Comparison of ENCODE assay signal across 20 cellular contexts in genomic region chr22:46093796-46094195, GRCh38. TPM values are rescaled to one million over a fixed set of nuclear protein-coding genes. Genes with fewer than 3 reads are reported as not detected.
DNase-seq lines count a peak whose midpoint lies in the region; ATAC-seq, FAIRE-seq and TF ChIP-seq lines count a peak whose summit lies in the region.
"Had no signal": no experiment of that assay in that cellular context is flagged by ENCODE, and none has a peak within 500 bp of the region (broad histone marks: within the 10 kb centered on the region; RNA-seq: fewer than 3 reads in every experiment).

No MANE protein-coding gene starts in this region.

- H3K36me3 Mint-ChIP-seq in MCF 10A (ENCODE audit: insufficient read depth, unreplicated experiment) = peaks cover 82% of the 10 kb centered on the region
- H3K36me3 Mint-ChIP-seq: naive B cell; stimulated activated effector memory CD8-positive, alpha-beta T cell treated with anti-CD3 and anti-CD28 coated beads, Interleukin-12 subunit alpha, Interleukin-12 subunit beta, amount 100 ng/mL, for 72 hours had no signal

- peaks cover 4% of the 10 kb centered on the region; the same call in 1 of the 2 replicates for H3K79me1 ChIP-seq in H1 (ENCODE audit: low read depth, low read length)

- H3K23me2 ChIP-seq in H1 (ENCODE audit: low read depth, low read length) = no peaks in the 10 kb centered on the region

- TF ChIP-seq POLR2A in H1 (IDR thresholded peaks at IDR 0.05; ENCODE audit: control extremely low read depth in 1 of 2, low read depth in 2 of 2, low read length in 2 of 2) (no peak), ovary (IDR thresholded peaks at IDR 0.05) (no peak), transverse colon (IDR thresholded peaks at IDR 0.05) (no peak)

- H3K27me3 ChIP-seq in mammary epithelial cell (ENCODE audit: insufficient read depth, low read length) = no peaks in the 10 kb centered on the region
- no peaks in the 10 kb centered on the region for H3K27me3 ChIP-seq in H1 (replicated peaks in 1 of 4; ENCODE audit: control insufficient read depth in 3 of 4, extremely low read depth in 1 of 4, insufficient read depth in 3 of 4, low read length in 3 of 4)
- H3K27me3 ChIP-seq in ovary = no peaks in the 10 kb centered on the region
- no peaks in the 10 kb centered on the region for H3K27me3 ChIP-seq in transverse colon
- no peaks in the 10 kb centered on the region for H3K27me3 ChIP-seq in hepatocyte

- no peak overlapping the region for H2AK5ac ChIP-seq in H1 (ENCODE audit: low read depth, low read length)

- no peak overlapping the region for H3K56ac ChIP-seq in H1 (replicated peaks; ENCODE audit: insufficient read length, low read depth, low read length)

- H3K23ac ChIP-seq in H1 (ENCODE audit: insufficient read length) = no peak overlapping the region

- no peak overlapping the region for H4K5ac ChIP-seq in H1 (ENCODE audit: insufficient read length, low read depth, low read length)

- H3K18ac ChIP-seq in H1 (ENCODE audit: extremely low read depth, low read length) = no peak overlapping the region

- H3K14ac ChIP-seq in H1 (ENCODE audit: insufficient read length) = no peak overlapping the region

- H4K8ac ChIP-seq in H1 (ENCODE audit: extremely low read depth, insufficient read depth, low read length) = peak overlapping the region; percentile 31; the same call in 1 of the 2 replicates

- TF ChIP-seq EP300 in H1 (IDR thresholded peaks at IDR 0.05; ENCODE audit: borderline replicate concordance in 1 of 2, low read depth in 2 of 2, low read length in 2 of 2) (no peak), ovary (IDR thresholded peaks at IDR 0.05) (no peak), transverse colon (IDR thresholded peaks at IDR 0.05; ENCODE audit: low read depth) (no peak)

- BruUV-seq in MCF 10A (replicated peaks; lab: Mats Ljungman, UMichigan) (no TSS peak), mammary epithelial cell (replicated peaks; lab: Mats Ljungman, UMichigan) (no TSS peak)

- no peaks in the 10 kb centered on the region for H3K9me3 Mint-ChIP-seq in MCF 10A (ENCODE audit: unreplicated experiment)
- H3K9me3 Mint-ChIP-seq: naive B cell; stimulated activated effector memory CD8-positive, alpha-beta T cell treated with anti-CD3 and anti-CD28 coated beads, Interleukin-12 subunit alpha, Interleukin-12 subunit beta, amount 100 ng/mL, for 72 hours; T-helper 1 cell treated with Interleukin-12 subunit alpha and Interleukin-12 subunit beta and Interleukin-4 antibody, amounts not matched to agents 30 μg/mL and 1 μg/mL, for 36 hours had no signal

- H3K79me2 ChIP-seq in mammary epithelial cell (ENCODE audit: insufficient read depth, low read length) (peaks cover 97% of the 10 kb centered on the region), H1 (ENCODE audit: control insufficient read depth in 1 of 2, insufficient read depth in 2 of 2, low read length in 2 of 2) (0 out of 4 replicates have a peak, but pooled peaks cover 0 to 8% of the 10 kb centered on the region in 2 experiments), hepatocyte (no peaks in the 10 kb centered on the region)

- no peak overlapping the region for H2BK20ac ChIP-seq in H1 (ENCODE audit: low read length)

- POLR2A ChIA-PET in MCF 10A (lab: Yijun Ruan, JAX) (interaction anchor here (0.6 to 11.7 kb wide), 4 partner anchors 13 to 86 kb away, joined by 3 to 456 read pairs (median 4); no protein-coding TSS in a partner anchor), H1 (lab: Charles Lee; ENCODE audit: partially characterized antibody) (no interaction called here)

- DNase-seq in MCF 10A (ENCODE audit: unreplicated experiment) (no peak), mammary epithelial cell (no peak), H1 (ENCODE audit: low read depth in 1 of 2, low spot score in 2 of 2) (no peak), ovary (no peak), transverse colon (no peak), hepatocyte (ENCODE audit: low spot score) (no peak)
- DNase-seq in stimulated activated CD4-positive, alpha-beta T cell treated with anti-CD3 and anti-CD28 coated beads, Interleukin-12 subunit alpha, Interleukin-12 subunit beta, amount 100 ng/mL, for 4 hours = no peak
- DNase-seq: activated CD4-positive, CD25-positive, alpha-beta regulatory T cell treated with anti-CD3 and anti-CD28 coated beads, Interleukin-2, amount 50 U/mL, for 72 hours; activated naive CD4-positive, alpha-beta T cell; GOT3; MM.1S; naive B cell; NCI-H2107; NCI-H748 treated with DMSO at 0.1 percent for 48 hours had no signal

- CTCF ChIA-PET in MCF 10A (lab: Yijun Ruan, JAX) (interaction anchor here (0.6 to 1.4 kb wide), 2 partner anchors 41 to 88 kb away, joined by 3 to 4 read pairs; no protein-coding TSS in a partner anchor), mammary epithelial cell (lab: Charles Lee; ENCODE audit: low non-redundant PET) (no interaction called here), H1 (lab: Charles Lee; ENCODE audit: partially characterized antibody) (interaction anchor here (0.7 to 1.9 kb wide), 3 partner anchors 17 to 99 kb away, joined by 3 to 6 read pairs (median 5); no protein-coding TSS in a partner anchor)

- no peak overlapping the region for H2BK120ac ChIP-seq in H1 (replicated peaks; ENCODE audit: low read depth, low read length)

- H3K27ac Mint-ChIP-seq in MCF 10A (ENCODE audit: low read depth, unreplicated experiment) = peak overlapping the region; percentile 66
- H3K27ac Mint-ChIP-seq: naive B cell; stimulated activated effector memory CD8-positive, alpha-beta T cell treated with anti-CD3 and anti-CD28 coated beads, Interleukin-12 subunit alpha, Interleukin-12 subunit beta, amount 100 ng/mL, for 72 hours; T-helper 1 cell treated with Interleukin-12 subunit alpha and Interleukin-12 subunit beta and Interleukin-4 antibody, amounts not matched to agents 30 μg/mL and 1 μg/mL, for 36 hours had no signal

- no peak overlapping the region for H3K4ac ChIP-seq in H1 (replicated peaks; ENCODE audit: insufficient read length, low read depth, low read length)

- H3K4me2 ChIP-seq in mammary epithelial cell (ENCODE audit: insufficient read depth, low read depth, low read length) (no peak overlapping the region), H1 (ENCODE audit: insufficient read depth in 1 of 2, low read depth in 2 of 2, low read length in 2 of 2) (no peak overlapping the region), hepatocyte (no peak overlapping the region)

- FAIRE-seq in H1 (lab: Jason Lieb, UNC) = no peak
- FAIRE-seq: A204.1, bronchial epithelial cell, kidney had no signal

- H3K4me3 Mint-ChIP-seq in MCF 10A (ENCODE audit: unreplicated experiment) = no peak overlapping the region
- H3K4me3 Mint-ChIP-seq: stimulated activated effector memory CD8-positive, alpha-beta T cell treated with anti-CD3 and anti-CD28 coated beads, Interleukin-12 subunit alpha, Interleukin-12 subunit beta, amount 100 ng/mL, for 72 hours; T-helper 1 cell treated with Interleukin-12 subunit alpha and Interleukin-12 subunit beta and Interleukin-4 antibody, amounts not matched to agents 30 μg/mL and 1 μg/mL, for 36 hours had no signal

- H2AFZ ChIP-seq in mammary epithelial cell (ENCODE audit: low read depth, low read length) = no peak overlapping the region
- no peak overlapping the region for H2AFZ ChIP-seq in H1 (ENCODE audit: low read length)
- no peak overlapping the region for H2AFZ ChIP-seq in hepatocyte

- no peak overlapping the region for H2BK15ac ChIP-seq in H1 (ENCODE audit: low read length)

- H2BK5ac ChIP-seq in H1 (ENCODE audit: low read depth, low read length) = no peak overlapping the region

- no peak overlapping the region for H3K4me3 ChIP-seq in mammary epithelial cell (replicated peaks in 1 of 3; ENCODE audit: insufficient read depth in 1 of 3, low read depth in 2 of 3, low read length in 3 of 3)
- H3K4me3 ChIP-seq in H1 (ENCODE audit: extremely low read depth in 1 of 4, insufficient read depth in 2 of 4, low read depth in 3 of 4, low read length in 4 of 4) = no peak overlapping the region
- no peak overlapping the region for H3K4me3 ChIP-seq in ovary
- H3K4me3 ChIP-seq in transverse colon = no peak overlapping the region
- no peak overlapping the region for H3K4me3 ChIP-seq in hepatocyte

- H3K36me3 ChIP-seq in mammary epithelial cell (ENCODE audit: insufficient read depth, low read length) = peaks cover 23% of the 10 kb centered on the region
- no peaks in the 10 kb centered on the region for H3K36me3 ChIP-seq in H1 (ENCODE audit: control insufficient read depth in 2 of 4, insufficient read depth in 4 of 4, low read length in 3 of 4)
- H3K36me3 ChIP-seq in ovary = no peaks in the 10 kb centered on the region
- H3K36me3 ChIP-seq in transverse colon = peaks cover 0 to 11% (median 4%) of the 10 kb centered on the region in 4 donors
- no peaks in the 10 kb centered on the region for H3K36me3 ChIP-seq in hepatocyte (replicated peaks; ENCODE audit: insufficient read depth, low read depth)

- no peak overlapping the region for H4K91ac ChIP-seq in H1 (replicated peaks; ENCODE audit: insufficient read length, low read length)

- dilution Hi-C loops in mammary epithelial cell (cut with HindIII; ENCODE audit: low sequenced_read_pairs) = no loop called here

- in situ Hi-C loops in mammary epithelial cell (cut with MboI; ENCODE audit: low sequenced_read_pairs in 2 of 2) = no loop called here
- in situ Hi-C loops in transverse colon (cut with MboI; ENCODE audit: low pct_ligation_motif_present in 1 of 4, low pct_unique_long_range_greater_than_20kb in 1 of 4, low sequenced_read_pairs in 3 of 4) = no loop called here

- no peak for TF ChIP-seq RAD21 in H1 (IDR thresholded peaks at IDR 0.05 in 1 of 2, conservative IDR thresholded peaks at IDR 0.05 in 1 of 2; ENCODE audit: low read depth in 2 of 2, low read length in 2 of 2)

- H3K9me3 ChIP-seq in mammary epithelial cell (replicated peaks; ENCODE audit: insufficient read depth, low read length) = no peaks in the 10 kb centered on the region
- no peaks in the 10 kb centered on the region for H3K9me3 ChIP-seq in H1 (ENCODE audit: insufficient read depth in 2 of 2, low read depth in 1 of 2, low read length in 1 of 2)
- H3K9me3 ChIP-seq in ovary = no peaks in the 10 kb centered on the region
- no peaks in the 10 kb centered on the region for H3K9me3 ChIP-seq in transverse colon
- no peaks in the 10 kb centered on the region for H3K9me3 ChIP-seq in hepatocyte (ENCODE audit: low read depth)

- no peak overlapping the region for H3K9ac ChIP-seq in mammary epithelial cell (ENCODE audit: insufficient read depth, low read length)
- H3K9ac ChIP-seq in H1 (replicated peaks in 1 of 4; ENCODE audit: extremely low read depth in 1 of 4, low read depth in 3 of 4, low read length in 3 of 4) = no peak overlapping the region

- H3K27me3 Mint-ChIP-seq in MCF 10A (ENCODE audit: insufficient read depth, unreplicated experiment) = no peaks in the 10 kb centered on the region
- H3K27me3 Mint-ChIP-seq: naive B cell had no signal

- no peaks in the 10 kb centered on the region for H3K9me2 ChIP-seq in hepatocyte (replicated peaks; ENCODE audit: insufficient read depth)

- TF ChIP-seq CTCF in MCF 10A (IDR thresholded peaks at IDR 0.05; ENCODE audit: unreplicated experiment) = no peak
- no peak for TF ChIP-seq CTCF in mammary epithelial cell (conservative IDR thresholded peaks at IDR 0.05 in 1 of 2, IDR thresholded peaks at IDR 0.05 in 1 of 2; ENCODE audit: extremely low read depth in 1 of 2, insufficient read depth in 1 of 2, low read depth in 1 of 2, low read length in 2 of 2)
- no peak for TF ChIP-seq CTCF in H1 (IDR thresholded peaks at IDR 0.05; ENCODE audit: control extremely low read depth in 1 of 3, insufficient read depth in 1 of 3, low read depth in 1 of 3, low read length in 3 of 3)
- TF ChIP-seq CTCF in ovary (IDR thresholded peaks at IDR 0.05) = no peak
- TF ChIP-seq CTCF in transverse colon (IDR thresholded peaks at IDR 0.05) = no peak
- no peak for TF ChIP-seq CTCF in hepatocyte (IDR thresholded peaks at IDR 0.05; ENCODE audit: poor library complexity)

- intact Hi-C loops in MCF 10A (cut with micrococcal nuclease) = no loop called here
- intact Hi-C loops in mammary epithelial cell (cut with micrococcal nuclease) = no loop called here
- intact Hi-C loops in ovary (cut with DNase I) = no loop called here
- intact Hi-C loops in transverse colon (cut with DNase I; ENCODE audit: low total_unique reads) = no loop called here

- no peak for ATAC-seq in HG02571 (IDR thresholded peaks at IDR 0.05; ENCODE audit: unreplicated experiment)
- ATAC-seq: stimulated activated effector memory CD8-positive, alpha-beta T cell treated with anti-CD3 and anti-CD28 coated beads, Interleukin-12 subunit alpha, Interleukin-12 subunit beta, amount 100 ng/mL, for 72 hours had no signal

- peaks cover 22% of the 10 kb centered on the region for H3K4me1 Mint-ChIP-seq in MCF 10A (ENCODE audit: insufficient read depth, unreplicated experiment)
- H3K4me1 Mint-ChIP-seq: stimulated activated effector memory CD8-positive, alpha-beta T cell treated with anti-CD3 and anti-CD28 coated beads, Interleukin-12 subunit alpha, Interleukin-12 subunit beta, amount 100 ng/mL, for 72 hours had no signal

- H4K20me1 ChIP-seq in mammary epithelial cell (ENCODE audit: insufficient read depth, low read length) = peaks cover 3% of the 10 kb centered on the region
- peaks cover 0 to 6% of the 10 kb centered on the region in 2 experiments for H4K20me1 ChIP-seq in H1 (replicated peaks in 1 of 2; ENCODE audit: control insufficient read depth in 1 of 2, insufficient read depth in 2 of 2, low read length in 2 of 2)
- H4K20me1 ChIP-seq in hepatocyte (ENCODE audit: insufficient read depth, poor library complexity, severe bottlenecking) = no peaks in the 10 kb centered on the region

- H3K27ac ChIP-seq in mammary epithelial cell (ENCODE audit: insufficient read depth, low read depth, low read length) = no peak overlapping the region
- H3K27ac ChIP-seq in H1 (ENCODE audit: low read depth, low read length) = no peak overlapping the region
- peak overlapping the region; percentile 73 to 94 for H3K27ac ChIP-seq in ovary
- peak overlapping the region; percentile 6 to 98 (median 62) for H3K27ac ChIP-seq in transverse colon
- no peak overlapping the region for H3K27ac ChIP-seq in hepatocyte

- H2BK12ac ChIP-seq in H1 (ENCODE audit: low read depth, low read length) = no peak overlapping the region

- WGBS in mammary epithelial cell (ENCODE audit: low coverage, missing lambda C conversion rate) = 90% methylated on average over 2 of the region's 5 CpGs
- WGBS in H1 (ENCODE audit: extremely low coverage in 1 of 2, insufficient coverage in 1 of 2, insufficient read length in 1 of 2, insufficient replicate concordance in 2 of 2, low coverage in 1 of 2, low lambda C conversion rate in 2 of 2, missing lambda C conversion rate in 1 of 2), 2 experiments = 92% methylated on average over 5 of the region's 5 CpGs; no CpG with 5 or more reads in 1 of the 2 experiments
- 18 to 37% (median 19%) methylated on average over 5 of the region's 5 CpGs for WGBS in ovary, 3 donors
- 72% methylated on average over 5 of the region's 5 CpGs; no CpG with 5 or more reads in 1 of the 2 donors for WGBS in transverse colon (ENCODE audit: low coverage in 1 of 2), 2 donors
- 95% methylated on average over 5 of the region's 5 CpGs for WGBS in hepatocyte (ENCODE audit: low lambda C conversion rate, missing lambda C conversion rate)

- H3K4me1 ChIP-seq in mammary epithelial cell (ENCODE audit: insufficient read depth, low read length) (peaks cover 80% of the 10 kb centered on the region), H1 (replicated peaks in 1 of 4; ENCODE audit: control insufficient read depth in 3 of 4, insufficient read depth in 4 of 4, low read length in 3 of 4) (no peaks in the 10 kb centered on the region), ovary (ENCODE audit: insufficient read depth) (peaks cover 60% of the 10 kb centered on the region), transverse colon (peaks cover 19 to 57% (median 35%) of the 10 kb centered on the region in 4 donors), hepatocyte (ENCODE audit: insufficient read depth) (peaks cover 1% of the 10 kb centered on the region)

RNA-seq across cellular contexts. Expression of gene PPARA, which starts 56.5 kb away (rescaled TPM):
- total RNA-seq in MCF 10A (2022) (8.0 and 10.1 TPM in 2 replicates), mammary epithelial cell (10 to 100 TPM; 10.3 to 15.5 TPM), ovary (10 to 100 TPM in 6 of 7 donors, 1 to 10 TPM in 1; 9.7 to 41.0 (median 34.0) TPM), transverse colon (10 to 100 TPM; 52.0 to 88.1 (median 74.7) TPM), hepatocyte (28.0 and 31.0 TPM in 2 replicates)
- polyA plus RNA-seq in mammary epithelial cell (7.4 TPM), H1 (2011; rRNA removed) (3.1 and 3.3 TPM in 2 replicates), ovary (10 to 100 TPM; 12.8 to 16.0 TPM), hepatocyte (12.3 and 13.7 TPM in 2 replicates)
- 46.3 TPM for polyA minus RNA-seq in mammary epithelial cell
- total RNA-seq in H1 (2021; fragmentation: NEBNext Ultra II Directional; extraction: Animal tissue kit (Norgen Biotek cat#: 25700)) = 8.2 and 10.0 TPM in 2 replicates
- 3.6 TPM for polyA plus RNA-seq in H1 (2011; cell fraction: cytosol; rRNA removed)
- 9.9 TPM for polyA plus RNA-seq in H1 (2011; cell fraction: nucleus; rRNA removed)
- polyA plus RNA-seq in H1 (2012, experiment 1 of 2) = 3.8 to 4.8 TPM (median 4.5 TPM) in 4 replicates
- polyA plus RNA-seq in H1 (2012, experiment 2 of 2) = 3.1 TPM
- 3.9 TPM for polyA plus RNA-seq in H1 (2013, experiment 1 of 2)
- polyA plus RNA-seq in H1 (2013, experiment 2 of 2) = 3.4 TPM
- 6.5 and 7.4 TPM in 2 replicates for polyA minus RNA-seq in H1 (2011; rRNA and poly(A)+ RNA removed)
- polyA minus RNA-seq in H1 (2011; cell fraction: cytosol; rRNA and poly(A)+ RNA removed) = 3.2 TPM
- 14.7 TPM for polyA minus RNA-seq in H1 (2011; cell fraction: nucleus; rRNA and poly(A)+ RNA removed)

Comparison
In these comparisons a context has a peak if more than half of its experiments do, and no peak if none do; other contexts are left out.
1. H3K27ac ChIP-seq: peak in ovary (2 of 2) and transverse colon (4 of 4); none in mammary epithelial cell (single experiment), H1 (single experiment) and hepatocyte (single experiment).